1 cellular context compared by ENCODE assay signal in the genomic region with DNA sequence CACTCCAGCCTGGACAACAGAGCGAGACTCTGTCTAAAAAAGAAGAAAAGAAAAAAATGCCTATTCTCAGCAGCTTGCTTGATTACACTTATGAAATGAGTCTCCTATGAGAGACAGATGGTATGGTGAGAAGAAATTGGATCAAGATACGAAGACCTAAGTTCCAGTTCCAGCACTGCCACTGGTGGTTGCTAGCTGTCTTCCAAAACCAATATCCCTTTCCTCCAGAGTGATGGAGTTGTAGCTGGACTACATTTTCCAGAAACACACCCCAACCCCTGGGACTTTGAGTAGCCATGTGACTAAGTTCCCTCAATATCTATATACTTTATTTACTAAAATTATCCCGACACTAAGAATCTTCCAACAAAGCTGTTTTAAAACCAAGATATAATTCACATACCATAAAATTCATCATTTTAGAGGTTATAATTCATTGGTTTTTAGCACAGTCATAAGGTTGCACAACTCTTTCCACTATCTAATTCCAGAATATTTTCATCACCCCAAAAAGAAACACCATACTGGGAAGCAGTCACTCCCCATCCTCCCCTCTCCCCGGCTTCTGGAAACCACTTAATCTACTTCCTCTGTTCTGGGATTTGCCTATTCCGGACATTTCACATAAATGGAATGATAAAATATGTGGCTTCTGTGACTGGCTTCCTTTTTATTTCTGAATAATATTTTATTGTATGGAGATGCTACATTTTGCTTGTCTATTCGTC.
TF ChIP-seq lines count a peak whose summit lies in the region.

No MANE protein-coding gene starts in this region.

TF ChIP-seq in IMR-90, 13 proteins besides CTCF, POLR2A, EP300 and RAD21 (continued from another document):
- TF ChIP-seq, protein P1, sequence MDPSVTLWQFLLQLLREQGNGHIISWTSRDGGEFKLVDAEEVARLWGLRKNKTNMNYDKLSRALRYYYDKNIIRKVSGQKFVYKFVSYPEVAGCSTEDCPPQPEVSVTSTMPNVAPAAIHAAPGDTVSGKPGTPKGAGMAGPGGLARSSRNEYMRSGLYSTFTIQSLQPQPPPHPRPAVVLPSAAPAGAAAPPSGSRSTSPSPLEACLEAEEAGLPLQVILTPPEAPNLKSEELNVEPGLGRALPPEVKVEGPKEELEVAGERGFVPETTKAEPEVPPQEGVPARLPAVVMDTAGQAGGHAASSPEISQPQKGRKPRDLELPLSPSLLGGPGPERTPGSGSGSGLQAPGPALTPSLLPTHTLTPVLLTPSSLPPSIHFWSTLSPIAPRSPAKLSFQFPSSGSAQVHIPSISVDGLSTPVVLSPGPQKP (IDR thresholded peaks at IDR 0.05; ENCODE audit: borderline replicate concordance, low read depth, low read length) = no peak
TF ChIP-seq in IMR-90: peak in this region for 2.
